In the genomic region with DNA sequence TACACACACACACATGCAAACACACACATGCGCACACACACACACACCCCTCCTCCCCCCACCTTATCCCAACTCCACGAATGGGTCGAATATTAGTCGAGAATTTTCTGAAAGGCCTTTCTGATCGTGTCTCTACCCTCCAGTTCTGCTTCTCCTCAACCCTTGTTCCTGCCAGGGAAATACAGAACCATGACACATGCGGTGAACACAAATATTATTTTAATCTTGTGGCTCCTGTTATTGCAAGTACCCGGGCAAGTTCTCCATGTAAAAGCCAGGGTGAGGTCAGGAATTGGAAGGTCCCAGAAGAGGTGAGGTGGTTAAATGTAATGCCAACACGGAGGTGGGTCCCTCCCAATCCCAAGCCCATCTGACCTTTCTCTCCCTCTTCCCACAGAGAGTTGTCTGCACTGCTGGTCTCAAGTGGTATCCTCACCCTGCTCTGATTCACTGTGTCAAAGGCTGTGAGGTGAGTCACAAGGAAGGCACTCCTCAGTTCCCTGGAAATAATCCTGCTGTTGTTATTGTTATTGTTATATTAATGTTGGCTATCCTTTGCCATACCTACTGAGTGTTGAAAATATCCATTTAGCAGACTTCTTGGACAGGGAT, we compare ENCODE assay signal across 12 cellular contexts.
DNase-seq lines count a peak whose midpoint lies in the region; ATAC-seq and TF ChIP-seq lines count a peak whose summit lies in the region.
"Had no signal": no experiment of that assay in that cellular context is flagged by ENCODE, and none has a peak within 500 bp of the region (broad histone marks: within the 10 kb centered on the region; RNA-seq: fewer than 3 reads in every experiment).

No MANE protein-coding gene starts in this region.

- TF ChIP-seq CTCF in AG04450 (IDR thresholded peaks at IDR 0.05; ENCODE audit: low read depth, low read length) (no peak), kidney epithelial cell (IDR thresholded peaks at IDR 0.05; ENCODE audit: insufficient read depth, low read length, poor library complexity, severe bottlenecking) (no peak)

- CTCF ChIA-PET in AG04450 (lab: Charles Lee) = interaction anchor here (0.9 kb wide), 1 partner anchor 195 kb away, joined by 3 read pairs; no protein-coding TSS in a partner anchor

- ATAC-seq in GM19035 (IDR thresholded peaks at IDR 0.05; ENCODE audit: unreplicated experiment) = no peak
- ATAC-seq in GM21515 (IDR thresholded peaks at IDR 0.05; ENCODE audit: unreplicated experiment) = no peak
- ATAC-seq: right lobe of liver had no signal

- H3K9me3 ChIP-seq in AG04450 (ENCODE audit: control insufficient read depth, insufficient read depth, low read length) = no peaks in the 10 kb centered on the region
- H3K9me3 ChIP-seq: BLaER1 treated with 17β-estradiol and CSF1 and Interleukin-3, amounts not matched to agents 10 nM and 100 nM; right lobe of liver had no signal

- H3K36me3 ChIP-seq in kidney epithelial cell (ENCODE audit: control insufficient read depth, insufficient read depth, low read length) = no peaks in the 10 kb centered on the region
- H3K36me3 ChIP-seq: BLaER1 treated with 17β-estradiol and CSF1 and Interleukin-3, amounts not matched to agents 10 nM and 100 nM; right lobe of liver had no signal

- POLR2A ChIA-PET in AG04450 (lab: Yijun Ruan, JAX) = no interaction called here

- H3K27ac ChIP-seq in AG04450 (ENCODE audit: low read depth, low read length) = peak overlapping the region; percentile 43
- H3K27ac ChIP-seq: BLaER1 treated with 17β-estradiol and CSF1 and Interleukin-3, amounts not matched to agents 10 nM and 100 nM; right lobe of liver had no signal

- H3K4me3 ChIP-seq in AG04450 (ENCODE audit: low read depth, low read length) (no peak overlapping the region), kidney epithelial cell (ENCODE audit: low read depth, low read length) (no peak overlapping the region)
- H3K4me3 ChIP-seq: BLaER1 treated with 17β-estradiol and CSF1 and Interleukin-3, amounts not matched to agents 10 nM and 100 nM; right lobe of liver had no signal

- H3K27me3 ChIP-seq in AG04450 (ENCODE audit: control insufficient read depth, insufficient read depth, low read length) = no peaks in the 10 kb centered on the region
- no peaks in the 10 kb centered on the region for H3K27me3 ChIP-seq in kidney epithelial cell (ENCODE audit: control insufficient read depth, insufficient read depth, low read length)
- H3K27me3 ChIP-seq: BLaER1 treated with 17β-estradiol and CSF1 and Interleukin-3, amounts not matched to agents 10 nM and 100 nM; right lobe of liver had no signal

- DNase-seq in AG04450 (ENCODE audit: low read depth, low spot score) (peak; percentile 39), LHCN-M2 (ENCODE audit: low read depth) (peak; percentile 91), brain pericyte (ENCODE audit: low read depth, low spot score) (peak; percentile 90), kidney epithelial cell (ENCODE audit: low read depth) (peak; percentile 61), NCI-H1105 treated with DMSO at 0.1 percent for 48 hours (lab: John Stamatoyannopoulos, UW) (no peak), iPS-NIHi11 (ENCODE audit: low spot score) (no peak)
- DNase-seq: midbrain, NCI-H187 treated with DMSO at 0.1 percent for 48 hours, right lobe of liver had no signal

Comparison
In these comparisons a context has a peak if more than half of its experiments do, and no peak if none do; other contexts are left out.
1. DNase-seq: peak in AG04450 (single experiment), LHCN-M2 (single experiment), brain pericyte (single experiment) and kidney epithelial cell (single experiment); none in NCI-H1105 treated with DMSO at 0.1 percent for 48 hours (single experiment) and iPS-NIHi11 (single experiment).